10 cellular contexts compared by ENCODE assay signal in the genomic region with DNA sequence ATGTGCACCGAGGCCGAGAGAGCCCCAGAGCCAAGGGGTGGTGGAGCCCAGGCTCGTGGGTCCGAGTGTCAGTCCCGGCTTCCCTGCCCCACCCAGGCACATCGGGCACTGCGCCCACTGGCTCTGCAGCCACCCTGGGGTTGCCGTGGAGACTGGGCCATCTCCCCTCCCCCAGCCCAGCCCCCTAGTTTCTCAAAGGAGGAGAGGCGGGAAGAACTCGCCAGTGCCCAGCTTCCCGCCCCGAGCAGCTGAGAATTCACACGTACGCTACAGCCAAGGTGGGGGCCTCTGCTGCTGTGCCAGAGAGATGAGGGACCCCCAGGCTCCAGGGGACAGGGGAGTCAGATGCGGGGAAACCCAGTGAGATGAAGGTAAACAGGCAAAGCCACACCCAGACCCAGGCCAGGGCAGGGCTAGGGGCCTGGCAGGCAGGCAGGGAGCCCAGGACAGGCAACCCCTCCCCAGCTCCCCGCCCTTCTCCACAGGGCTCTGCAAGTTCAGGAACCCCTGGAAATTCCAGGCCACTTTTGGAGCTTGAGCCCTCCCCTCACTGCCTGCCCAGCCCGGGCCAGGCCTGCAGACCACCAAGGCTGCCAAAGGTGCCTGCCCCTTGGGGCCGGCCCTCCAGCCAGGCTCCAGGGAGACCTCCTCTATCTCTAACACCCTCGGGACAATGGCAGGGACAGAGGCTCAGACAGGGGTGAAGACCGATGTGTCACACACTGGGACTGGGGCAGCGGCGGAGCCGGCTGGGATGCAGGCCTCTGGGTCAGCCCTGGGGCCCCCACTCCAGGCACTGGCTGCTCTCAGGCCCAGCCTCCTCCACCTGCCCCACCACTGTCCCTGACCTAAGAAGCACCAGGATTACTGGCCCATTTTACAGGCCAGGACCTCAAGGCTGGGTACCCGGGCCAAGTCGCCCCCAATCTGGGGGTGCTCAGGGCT. TPM values are rescaled to one million over a fixed set of nuclear protein-coding genes. Genes with fewer than 3 reads are reported as not detected.
DNase-seq lines count a peak whose midpoint lies in the region; ATAC-seq and TF ChIP-seq lines count a peak whose summit lies in the region.
"Had no signal": no experiment of that assay in that cellular context is flagged by ENCODE, and none has a peak within 500 bp of the region (broad histone marks: within the 10 kb centered on the region; RNA-seq: fewer than 3 reads in every experiment).

No MANE protein-coding gene starts in this region.

- H3K36me3 Mint-ChIP-seq in nephron progenitor cell (ENCODE audit: low read depth): no peaks in the 10 kb centered on the region
- H3K36me3 Mint-ChIP-seq: activated naive CD4-positive, alpha-beta T cell treated with anti-CD3 and anti-CD28 coated beads, Interleukin-2, amount 50 U/mL, for 24 hours had no signal

- H3K4me1 Mint-ChIP-seq in nephron progenitor cell: peaks cover 63% of the 10 kb centered on the region
- H3K4me1 Mint-ChIP-seq: activated naive CD4-positive, alpha-beta T cell treated with anti-CD3 and anti-CD28 coated beads, Interleukin-2, amount 50 U/mL, for 24 hours had no signal

- peak overlapping the region; percentile 30 for H3K4me3 Mint-ChIP-seq in nephron progenitor cell
- H3K4me3 Mint-ChIP-seq: activated naive CD4-positive, alpha-beta T cell treated with anti-CD3 and anti-CD28 coated beads, Interleukin-2, amount 50 U/mL, for 24 hours had no signal

- H3K4me3 ChIP-seq in esophagus squamous epithelium: peak overlapping the region in 1 of 4 donors; percentile 21

- peaks cover 0 to 11% (median 0%) of the 10 kb centered on the region in 3 donors for H3K36me3 ChIP-seq in esophagus squamous epithelium

- H3K27me3 Mint-ChIP-seq in nephron progenitor cell (ENCODE audit: low read depth, poor library complexity): no peaks in the 10 kb centered on the region

- no peak for TF ChIP-seq POLR2A in esophagus squamous epithelium (IDR thresholded peaks at IDR 0.05)

- peak overlapping the region; percentile 93 to 99 (median 97) for H3K27ac ChIP-seq in esophagus squamous epithelium

- ATAC-seq in Right ventricle myocardium inferior (no peak), GM21528 (IDR thresholded peaks at IDR 0.05; ENCODE audit: low FRiP score, unreplicated experiment) (no peak), GM18873 (IDR thresholded peaks at IDR 0.05; ENCODE audit: low FRiP score, unreplicated experiment) (no peak)

- no peak overlapping the region for H3K27ac Mint-ChIP-seq in nephron progenitor cell
- H3K27ac Mint-ChIP-seq: activated naive CD4-positive, alpha-beta T cell treated with anti-CD3 and anti-CD28 coated beads, Interleukin-2, amount 50 U/mL, for 24 hours had no signal

- H3K4me1 ChIP-seq in esophagus squamous epithelium: peaks cover 92 to 99% (median 96%) of the 10 kb centered on the region in 3 donors

- DNase-seq in Right ventricle myocardium inferior (ENCODE audit: missing footprints) (peak; percentile 73), cardiac septum (ENCODE audit: low spot score) (no peak), esophagus squamous epithelium (lab: John Stamatoyannopoulos, UW) (no peak), nephron progenitor cell (no peak), G401 (ENCODE audit: low spot score) (no peak), NCI-H1436 treated with DMSO at 0.1 percent for 48 hours (lab: John Stamatoyannopoulos, UW) (no peak)
- DNase-seq: activated CD4-positive, alpha-beta T cell treated with anti-CD3 and anti-CD28 coated beads for 1 hour had no signal

- WGBS in esophagus squamous epithelium, 2 donors: 7 to 60% methylated on average over 3 to 4 of the region's 25 CpGs

- TF ChIP-seq CTCF in esophagus squamous epithelium (IDR thresholded peaks at IDR 0.05) (no peak), nephron progenitor cell (IDR thresholded peaks at IDR 0.05) (no peak)

- peaks cover 0 to under 1% (median 0%) of the 10 kb centered on the region in 4 donors for H3K27me3 ChIP-seq in esophagus squamous epithelium

- in situ Hi-C loops in G401 (cut with HindIII; ENCODE audit: low sequenced_read_pairs): no loop called here

- intact Hi-C loops in Right ventricle myocardium inferior (cut with DNase I): no loop called here
- intact Hi-C loops in cardiac septum (cut with DNase I): no loop called here
- intact Hi-C loops in esophagus squamous epithelium (cut with DNase I): no loop called here

- no peaks in the 10 kb centered on the region for H3K9me3 Mint-ChIP-seq in nephron progenitor cell
- H3K9me3 Mint-ChIP-seq: activated naive CD4-positive, alpha-beta T cell treated with anti-CD3 and anti-CD28 coated beads, Interleukin-2, amount 50 U/mL, for 24 hours had no signal

- no peaks in the 10 kb centered on the region for H3K9me3 ChIP-seq in esophagus squamous epithelium

RNA-seq across cellular contexts. Expression of gene LAMA5, which starts 6.0 kb away (rescaled TPM):
- 89.3 TPM for total RNA-seq in Right ventricle myocardium inferior
- total RNA-seq in cardiac septum: 101 TPM
- total RNA-seq in esophagus squamous epithelium: 100 to 1,000 TPM in 2 of 4 donors, 10 to 100 TPM in 2; 60.4 to 127 (median 98.9) TPM
- total RNA-seq in G401 (2014; rRNA removed; shearing (Covaris generic)): 21.6 and 28.3 TPM in 2 replicates

RNA-seq across cellular contexts. Expression of gene RPS21, which starts 25.8 kb away (rescaled TPM):
- total RNA-seq in Right ventricle myocardium inferior (782 TPM), cardiac septum (466 TPM), esophagus squamous epithelium (1,000 to 10,000 TPM in 3 of 4 donors, 100 to 1,000 TPM in 1; 819 to 3,701 (median 3,102) TPM)
- total RNA-seq in G401 (2014; rRNA removed; shearing (Covaris generic)): 1,245 and 1,753 TPM in 2 replicates

RNA-seq across cellular contexts. Expression of gene CABLES2, which starts 46.0 kb away (rescaled TPM):
- total RNA-seq in Right ventricle myocardium inferior (18.1 TPM), cardiac septum (10.7 TPM), esophagus squamous epithelium (1 to 10 TPM; 2.0 to 3.8 (median 2.2) TPM)
- total RNA-seq in G401 (2014; rRNA removed; shearing (Covaris generic)): 4.2 and 7.2 TPM in 2 replicates

RNA-seq across cellular contexts. Expression of gene ADRM1, which starts 58.3 kb away (rescaled TPM):
- 73.9 TPM for total RNA-seq in Right ventricle myocardium inferior
- total RNA-seq in cardiac septum: 79.9 TPM
- total RNA-seq in esophagus squamous epithelium: 100 to 1,000 TPM; 126 to 173 (median 133) TPM
- 209 and 255 TPM in 2 replicates for total RNA-seq in G401 (2014; rRNA removed; shearing (Covaris generic))
